Comparison of ENCODE assay signal across 17 cellular contexts in genomic region chr6:122548281-122548680, GRCh38.
"Had no signal": no experiment of that assay in that cellular context is flagged by ENCODE, and none has a peak within 500 bp of the region (broad histone marks: within the 10 kb centered on the region; RNA-seq: fewer than 3 reads in every experiment).

No MANE protein-coding gene starts in this region.

- DNase-seq: activated CD4-positive, alpha-beta memory T cell treated with anti-CD3 and anti-CD28 coated beads for 36 hours; activated CD4-positive, alpha-beta T cell treated with anti-CD3 and anti-CD28 coated beads for 36 hours; activated CD8-positive, alpha-beta memory T cell treated with anti-CD3 and anti-CD28 coated beads, Interleukin-2, amount 10 ng/mL, durations not matched to agents 7 days and 5 days; activated naive CD4-positive, alpha-beta T cell treated with anti-CD3 and anti-CD28 coated beads, Interleukin-2, amount 10 ng/mL, durations not matched to agents 7 days and 5 days; activated T-cell treated with anti-CD3 and anti-CD28 coated beads, Interleukin-2, amount 50 U/mL, for 1 hour; dermis blood vessel endothelial cell; effector memory CD8-positive, alpha-beta T cell; foreskin melanocyte; head of caudate nucleus; mesendoderm; psoas muscle; spleen had no signal

- H3K9me3 ChIP-seq: psoas muscle, spleen had no signal

- H3K27me3 Mint-ChIP-seq: activated naive CD4-positive, alpha-beta T cell treated with anti-CD3 and anti-CD28 coated beads, Interleukin-2, amount 10 ng/mL, durations not matched to agents 7 days and 5 days had no signal

- FAIRE-seq: astrocyte had no signal

- H3K27ac ChIP-seq: epithelial cell of prostate, psoas muscle, spleen had no signal

- H3K36me3 ChIP-seq: spleen had no signal

- ATAC-seq: activated CD4-positive, alpha-beta T cell treated with anti-CD3 and anti-CD28 coated beads for 36 hours; activated CD8-positive, alpha-beta memory T cell treated with anti-CD3 and anti-CD28 coated beads, Interleukin-2, amount 10 ng/mL, durations not matched to agents 7 days and 5 days; effector memory CD8-positive, alpha-beta T cell; psoas muscle; sciatic nerve had no signal

- H3K4me3 Mint-ChIP-seq: activated CD4-positive, alpha-beta memory T cell treated with anti-CD3 and anti-CD28 coated beads for 36 hours; activated CD4-positive, alpha-beta T cell treated with anti-CD3 and anti-CD28 coated beads for 36 hours; activated CD8-positive, alpha-beta memory T cell treated with anti-CD3 and anti-CD28 coated beads, Interleukin-2, amount 10 ng/mL, durations not matched to agents 7 days and 5 days; activated naive CD4-positive, alpha-beta T cell treated with anti-CD3 and anti-CD28 coated beads, Interleukin-2, amount 10 ng/mL, durations not matched to agents 7 days and 5 days; effector memory CD8-positive, alpha-beta T cell; nephron; stimulated activated naive CD8-positive, alpha-beta T cell treated with anti-CD3 and anti-CD28 coated beads, Interleukin-15, Interleukin-2, amounts not matched to agents 100 ng/mL and 50 ng/mL, for 24 hours had no signal

- H3K36me3 Mint-ChIP-seq: activated CD4-positive, alpha-beta memory T cell treated with anti-CD3 and anti-CD28 coated beads for 36 hours; activated CD8-positive, alpha-beta memory T cell treated with anti-CD3 and anti-CD28 coated beads, Interleukin-2, amount 10 ng/mL, durations not matched to agents 7 days and 5 days; activated naive CD4-positive, alpha-beta T cell treated with anti-CD3 and anti-CD28 coated beads, Interleukin-2, amount 10 ng/mL, durations not matched to agents 7 days and 5 days had no signal

- H3K9me3 Mint-ChIP-seq: activated CD4-positive, alpha-beta memory T cell treated with anti-CD3 and anti-CD28 coated beads for 36 hours; activated naive CD4-positive, alpha-beta T cell treated with anti-CD3 and anti-CD28 coated beads, Interleukin-2, amount 10 ng/mL, durations not matched to agents 7 days and 5 days; effector memory CD8-positive, alpha-beta T cell; stimulated activated naive CD8-positive, alpha-beta T cell treated with anti-CD3 and anti-CD28 coated beads, Interleukin-15, Interleukin-2, amounts not matched to agents 100 ng/mL and 50 ng/mL, for 24 hours had no signal

- H3K27ac Mint-ChIP-seq: activated CD4-positive, alpha-beta memory T cell treated with anti-CD3 and anti-CD28 coated beads for 36 hours; activated CD4-positive, alpha-beta T cell treated with anti-CD3 and anti-CD28 coated beads for 36 hours; activated CD8-positive, alpha-beta memory T cell treated with anti-CD3 and anti-CD28 coated beads, Interleukin-2, amount 10 ng/mL, durations not matched to agents 7 days and 5 days; activated naive CD4-positive, alpha-beta T cell treated with anti-CD3 and anti-CD28 coated beads, Interleukin-2, amount 10 ng/mL, durations not matched to agents 7 days and 5 days; effector memory CD8-positive, alpha-beta T cell; nephron; stimulated activated naive CD8-positive, alpha-beta T cell treated with anti-CD3 and anti-CD28 coated beads, Interleukin-15, Interleukin-2, amounts not matched to agents 100 ng/mL and 50 ng/mL, for 24 hours had no signal

- H3K4me1 Mint-ChIP-seq: activated CD4-positive, alpha-beta T cell treated with anti-CD3 and anti-CD28 coated beads for 36 hours; activated CD8-positive, alpha-beta memory T cell treated with anti-CD3 and anti-CD28 coated beads, Interleukin-2, amount 10 ng/mL, durations not matched to agents 7 days and 5 days; activated naive CD4-positive, alpha-beta T cell treated with anti-CD3 and anti-CD28 coated beads, Interleukin-2, amount 10 ng/mL, durations not matched to agents 7 days and 5 days had no signal

- H3K4me3 ChIP-seq: psoas muscle, spleen had no signal

- H3K27me3 ChIP-seq: spleen had no signal

- H3K4me1 ChIP-seq: psoas muscle, spleen had no signal
